ENCODE assay signal across 20 cellular contexts in genomic region chr18:45221363-45221762, GRCh38.
DNase-seq lines count a peak whose midpoint lies in the region; ATAC-seq, FAIRE-seq and TF ChIP-seq lines count a peak whose summit lies in the region.
"Had no signal": no experiment of that assay in that cellular context is flagged by ENCODE, and none has a peak within 500 bp of the region (broad histone marks: within the 10 kb centered on the region; RNA-seq: fewer than 3 reads in every experiment).

No MANE protein-coding gene starts in this region.

- no peaks in the 10 kb centered on the region for H3K4me1 Mint-ChIP-seq in activated CD4-positive, alpha-beta memory T cell treated with anti-CD3 and anti-CD28 coated beads for 36 hours (ENCODE audit: low read depth)
- H3K4me1 Mint-ChIP-seq: activated naive CD8-positive, alpha-beta T cell treated with anti-CD3 and anti-CD28 coated beads, Interleukin-2, amount 50 U/mL, for 24 hours; central memory CD8-positive, alpha-beta T cell; mesothelial cell of epicardium; nephron progenitor cell had no signal

- TF ChIP-seq CTCF in HFF-Myc (IDR thresholded peaks at IDR 0.05; ENCODE audit: low read depth, low read length, missing control alignments), result no peak
- no peak for TF ChIP-seq CTCF in foreskin fibroblast (IDR thresholded peaks at IDR 0.05; ENCODE audit: low read depth, low read length)

- H3K9me3 Mint-ChIP-seq in activated CD4-positive, alpha-beta memory T cell treated with anti-CD3 and anti-CD28 coated beads for 36 hours, result no peaks in the 10 kb centered on the region
- H3K9me3 Mint-ChIP-seq: CD4-positive, alpha-beta T cell; central memory CD8-positive, alpha-beta T cell; T-helper 2 cell treated with Interferon-gamma antibody and Interleukin-4, amounts not matched to agents 5 μg/mL and 100 μg/mL, for 36 hours had no signal

- no peak overlapping the region for H3K27ac Mint-ChIP-seq in activated CD4-positive, alpha-beta memory T cell treated with anti-CD3 and anti-CD28 coated beads for 36 hours
- H3K27ac Mint-ChIP-seq: activated naive CD8-positive, alpha-beta T cell treated with anti-CD3 and anti-CD28 coated beads, Interleukin-2, amount 50 U/mL, for 24 hours; CD4-positive, alpha-beta T cell; mesothelial cell of epicardium; nephron progenitor cell; T-helper 2 cell treated with Interferon-gamma antibody and Interleukin-4, amounts not matched to agents 5 μg/mL and 100 μg/mL, for 36 hours had no signal

- ATAC-seq in HG02678 (IDR thresholded peaks at IDR 0.05; ENCODE audit: unreplicated experiment), result no peak
- ATAC-seq: activated CD4-positive, CD25-positive, alpha-beta regulatory T cell treated with anti-CD3 and anti-CD28 coated beads, Interleukin-2, amount 50 U/mL, for 24 hours; activated naive CD8-positive, alpha-beta T cell treated with anti-CD3 and anti-CD28 coated beads, Interleukin-2, amount 50 U/mL, for 24 hours; PC-3 had no signal

- H3K4me3 ChIP-seq in HFF-Myc (replicated peaks; ENCODE audit: low read depth, low read length) (no peak overlapping the region), foreskin fibroblast (ENCODE audit: low read depth in 1 of 2, low read length in 2 of 2) (no peak overlapping the region)
- H3K4me3 ChIP-seq: esophagus squamous epithelium had no signal

- peaks cover 3% of the 10 kb centered on the region for H3K27me3 Mint-ChIP-seq in activated CD4-positive, alpha-beta memory T cell treated with anti-CD3 and anti-CD28 coated beads for 36 hours
- H3K27me3 Mint-ChIP-seq: activated naive CD8-positive, alpha-beta T cell treated with anti-CD3 and anti-CD28 coated beads, Interleukin-2, amount 50 U/mL, for 24 hours had no signal

- H3K36me3 Mint-ChIP-seq in activated CD4-positive, alpha-beta memory T cell treated with anti-CD3 and anti-CD28 coated beads for 36 hours, result no peaks in the 10 kb centered on the region
- H3K36me3 Mint-ChIP-seq: mesothelial cell of epicardium had no signal

- intact Hi-C loops in activated CD4-positive, alpha-beta memory T cell treated with anti-CD3 and anti-CD28 coated beads for 36 hours (cut with micrococcal nuclease), result no loop called here

- FAIRE-seq in urothelium cell line (lab: Jason Lieb, UNC), result no peak

- POLR2A ChIA-PET in activated CD4-positive, alpha-beta memory T cell treated with anti-CD3 and anti-CD28 coated beads for 36 hours (lab: Charles Lee), result no interaction called here

- no peak overlapping the region for H3K4me3 Mint-ChIP-seq in activated CD4-positive, alpha-beta memory T cell treated with anti-CD3 and anti-CD28 coated beads for 36 hours
- H3K4me3 Mint-ChIP-seq: activated naive CD8-positive, alpha-beta T cell treated with anti-CD3 and anti-CD28 coated beads, Interleukin-2, amount 50 U/mL, for 24 hours; CD4-positive, alpha-beta T cell; central memory CD8-positive, alpha-beta T cell; mesothelial cell of epicardium; nephron progenitor cell; T-helper 2 cell treated with Interferon-gamma antibody and Interleukin-4, amounts not matched to agents 5 μg/mL and 100 μg/mL, for 36 hours had no signal

- CTCF ChIA-PET in activated CD4-positive, alpha-beta memory T cell treated with anti-CD3 and anti-CD28 coated beads for 36 hours (lab: Charles Lee), result interaction anchor here (4.3 kb wide), 1 partner anchor 9 kb away, joined by 23 read pairs; no protein-coding TSS in a partner anchor

- DNase-seq in HFF-Myc (ENCODE audit: extremely low read depth, low read depth) (peak; percentile 9), amniotic epithelial cell (ENCODE audit: low read depth) (peak; percentile 42), foreskin fibroblast (peak; percentile 74 to 85), urothelium cell line (ENCODE audit: low spot score) (peak; percentile 6), NCI-H510A treated with DMSO at 0.1 percent for 48 hours (lab: John Stamatoyannopoulos, UW) (no peak)
- no peak for DNase-seq in activated CD4-positive, alpha-beta memory T cell treated with anti-CD3 and anti-CD28 coated beads for 36 hours
- DNase-seq: activated naive CD8-positive, alpha-beta T cell treated with anti-CD3 and anti-CD28 coated beads, Interleukin-2, amount 50 U/mL, for 24 hours; CD4-positive, alpha-beta T cell; esophagus squamous epithelium; GOT3; Karpas-422; NCI-H82; nephron progenitor cell; PC-3; stimulated activated CD8-positive, alpha-beta memory T cell treated with anti-CD3 and anti-CD28 coated beads, Interleukin-4, amount 100 ng/mL, for 48 hours had no signal

Comparison
In these comparisons a context has a peak if more than half of its experiments do, and no peak if none do; other contexts are left out.
1. DNase-seq: peak in HFF-Myc (single experiment), amniotic epithelial cell (single experiment), foreskin fibroblast (2 of 2) and urothelium cell line (single experiment); none in NCI-H510A treated with DMSO at 0.1 percent for 48 hours (single experiment) and activated CD4-positive, alpha-beta memory T cell treated with anti-CD3 and anti-CD28 coated beads for 36 hours (single experiment).